In genomic region chrX:72094894-72095293, GRCh38 we compare ENCODE assay signal across 8 cellular contexts. TPM values are rescaled to one million over a fixed set of nuclear protein-coding genes. Genes with fewer than 3 reads are reported as not detected.
DNase-seq lines count a peak whose midpoint lies in the region; ATAC-seq, FAIRE-seq and TF ChIP-seq lines count a peak whose summit lies in the region.

No MANE protein-coding gene starts in this region.

- peak overlapping the region in 1 of 4 donors; percentile 17 for H3K4me3 Mint-ChIP-seq in CD4-positive, CD25-positive, alpha-beta regulatory T cell
- H3K4me3 Mint-ChIP-seq in WTC11, result no peak overlapping the region

- H3K4me3 ChIP-seq in CD4-positive, CD25-positive, alpha-beta regulatory T cell (ENCODE audit: low read depth, low read length), result peak overlapping the region; percentile 41

- H3K36me3 Mint-ChIP-seq in CD4-positive, CD25-positive, alpha-beta regulatory T cell, result no peaks in the 10 kb centered on the region
- H3K36me3 Mint-ChIP-seq in WTC11, result no peaks in the 10 kb centered on the region

- peak overlapping the region in 2 of 3 donors; percentile 27 to 51 for H3K27ac Mint-ChIP-seq in CD4-positive, CD25-positive, alpha-beta regulatory T cell
- H3K27ac Mint-ChIP-seq in WTC11, result no peak overlapping the region

- no peak for TF ChIP-seq CTCF in WTC11 (IDR thresholded peaks at IDR 0.05)

- H3K9me3 Mint-ChIP-seq in CD4-positive, CD25-positive, alpha-beta regulatory T cell, result peaks cover 0 to 1% (median 0%) of the 10 kb centered on the region in 7 donors
- H3K9me3 Mint-ChIP-seq in WTC11, result no peaks in the 10 kb centered on the region

- CTCF ChIA-PET in WTC11 (lab: Charles Lee), result interaction anchor here (0.6 kb wide), 1 partner anchor 50 kb away, joined by 3 read pairs; no protein-coding TSS in a partner anchor

- no peaks in the 10 kb centered on the region for H3K9me3 ChIP-seq in CD4-positive, CD25-positive, alpha-beta regulatory T cell (ENCODE audit: control insufficient read depth in 2 of 2, low read length in 2 of 2)

- H3K4me1 Mint-ChIP-seq in CD4-positive, CD25-positive, alpha-beta regulatory T cell, result peaks cover 2 to 20% (median 10%) of the 10 kb centered on the region in 4 donors
- peaks cover 17% of the 10 kb centered on the region for H3K4me1 Mint-ChIP-seq in WTC11

- POLR2A ChIA-PET in WTC11 (lab: Charles Lee), result no interaction called here

- H3K4me1 ChIP-seq in CD4-positive, CD25-positive, alpha-beta regulatory T cell (ENCODE audit: control insufficient read depth, insufficient read depth, low read length, poor library complexity, severe bottlenecking), result peaks cover 16% of the 10 kb centered on the region

- peak; percentile 56 to 74 (median 66) for DNase-seq in CD4-positive, CD25-positive, alpha-beta regulatory T cell
- DNase-seq in GM19239 (ENCODE audit: insufficient read length, low spot score) (peak; percentile 20), WTC11 (ENCODE audit: low spot score) (no peak), fibroblast of peridontal ligament (ENCODE audit: extremely low read depth) (peak; percentile 2), NCI-H2107 treated with DMSO at 0.1 percent for 48 hours (lab: John Stamatoyannopoulos, UW; ENCODE audit: unreplicated experiment) (no peak), epidermal melanocyte (ENCODE audit: insufficient read length, low spot score) (no peak)
- DNase-seq in stimulated activated CD8-positive, alpha-beta memory T cell treated with anti-CD3 and anti-CD28 coated beads, Interleukin-15, amount 100 ng/mL, for 4 hours (ENCODE audit: low read depth in 2 of 2), result peak; percentile 23 to 24

- H3K27me3 ChIP-seq in CD4-positive, CD25-positive, alpha-beta regulatory T cell (ENCODE audit: control insufficient read depth, insufficient read depth, low read length), result no peaks in the 10 kb centered on the region

- no peaks in the 10 kb centered on the region for H3K36me3 ChIP-seq in CD4-positive, CD25-positive, alpha-beta regulatory T cell (ENCODE audit: control insufficient read depth, insufficient read depth, low read length)

- no peaks in the 10 kb centered on the region for H3K27me3 Mint-ChIP-seq in CD4-positive, CD25-positive, alpha-beta regulatory T cell
- H3K27me3 Mint-ChIP-seq in WTC11 (ENCODE audit: low read depth), result no peaks in the 10 kb centered on the region

- ATAC-seq in CD4-positive, CD25-positive, alpha-beta regulatory T cell (ENCODE audit: low read depth in 2 of 2), result peak; percentile 79 to 90
- ATAC-seq in HG03469 (IDR thresholded peaks at IDR 0.05; ENCODE audit: unreplicated experiment) (peak; percentile 86), WTC11 (peak; percentile 48; the same call in 1 of the 2 replicates)

- peak overlapping the region; percentile 63 for H3K27ac ChIP-seq in CD4-positive, CD25-positive, alpha-beta regulatory T cell (ENCODE audit: insufficient read depth, low read length, poor library complexity, severe bottlenecking)

- no peak for FAIRE-seq in GM19239 (lab: Jason Lieb, UNC)

TF ChIP-seq in WTC11, 78 proteins besides CTCF, POLR2A, EP300 and RAD21:
- TF ChIP-seq ESRRA (CRISPR knock-in tag; IDR thresholded peaks at IDR 0.05; ENCODE audit: borderline replicate concordance) (no peak), PREB (CRISPR knock-in tag; IDR thresholded peaks at IDR 0.05; ENCODE audit: borderline replicate concordance) (no peak), SMAD4 (CRISPR knock-in tag; IDR thresholded peaks at IDR 0.05) (no peak)

RNA-seq across cellular contexts. Expression of gene RTL5, which starts 36.8 kb away (rescaled TPM):
- total RNA-seq in CD4-positive, CD25-positive, alpha-beta regulatory T cell, result 1.1 TPM
- under 1 TPM in 2 of 4 donors, not detected in 2; 0.05 to 0.09 TPM for polyA plus RNA-seq in CD4-positive, CD25-positive, alpha-beta regulatory T cell
- total RNA-seq in WTC11 (2021), result 0.76 to 1.3 TPM (median 1.0 TPM) in 3 replicates

Comparison
In these comparisons a context has a peak if more than half of its experiments do, and no peak if none do; other contexts are left out.
1. DNase-seq: peak in CD4-positive, CD25-positive, alpha-beta regulatory T cell (3 of 3), GM19239 (single experiment), fibroblast of peridontal ligament (single experiment) and stimulated activated CD8-positive, alpha-beta memory T cell treated with anti-CD3 and anti-CD28 coated beads, Interleukin-15, amount 100 ng/mL, for 4 hours (2 of 2); none in WTC11 (single experiment), NCI-H2107 treated with DMSO at 0.1 percent for 48 hours (single experiment) and epidermal melanocyte (single experiment).
2. Peak in every context shown above with its lines, with median percentiles within 50 percentile points of each other: ATAC-seq.